16 cellular contexts compared by ENCODE assay signal in genomic region chr11:106523921-106524320, GRCh38.
"Had no signal": no experiment of that assay in that cellular context is flagged by ENCODE, and none has a peak within 500 bp of the region (broad histone marks: within the 10 kb centered on the region; RNA-seq: fewer than 3 reads in every experiment).

No MANE protein-coding gene starts in this region.

- H3K9ac ChIP-seq: SK-N-SH had no signal

- H3K4me2 ChIP-seq: SK-N-SH had no signal

- H3K27ac ChIP-seq: RWPE1 had no signal

- ATAC-seq: Panc1 had no signal

- H3K9me3 ChIP-seq: SK-N-SH had no signal

- DNase-seq: KBM-7, MV-4-11, NCI-H1048, NCI-H1105, NCI-H1417, NCI-H1436 treated with DMSO at 0.1 percent for 48 hours, NCI-H187 treated with DMSO at 0.1 percent for 48 hours, NCI-H2029 treated with DMSO at 0.1 percent for 48 hours, NCI-H345, NCI-H510A treated with DMSO at 0.1 percent for 48 hours, NCI-H69, SHP77, SK-N-SH, SW 1271 had no signal

- H3K9me2 ChIP-seq: SK-N-SH had no signal
